8 cellular contexts compared by ENCODE assay signal in the genomic region with DNA sequence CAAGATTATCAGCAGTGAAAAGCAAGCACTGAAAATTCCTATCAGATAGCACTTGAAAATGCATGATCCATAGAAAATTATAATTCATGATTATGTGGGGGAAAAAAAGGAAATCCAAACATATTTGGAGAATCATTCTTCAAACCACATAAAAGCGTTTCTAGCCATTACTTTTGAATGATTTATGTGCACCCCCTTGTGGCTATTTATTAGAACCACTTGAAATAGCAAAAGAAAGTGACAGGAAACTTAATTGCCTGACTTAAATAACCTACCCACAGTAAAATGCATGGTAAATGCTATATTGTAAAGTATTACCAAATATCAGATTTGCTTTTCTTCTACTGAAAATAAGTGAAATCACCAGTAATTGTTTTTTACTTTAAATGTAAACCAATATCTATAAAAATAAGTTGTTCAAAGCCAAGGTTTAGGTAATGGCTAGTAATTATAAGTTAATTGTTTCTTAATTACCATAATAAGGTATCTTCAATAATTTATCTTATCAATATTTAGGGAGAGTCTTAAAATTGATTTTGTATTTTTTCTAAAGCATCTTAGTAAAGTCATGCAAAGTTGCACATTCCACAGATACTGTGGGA.
DNase-seq lines count a peak whose midpoint lies in the region; ATAC-seq, FAIRE-seq and TF ChIP-seq lines count a peak whose summit lies in the region.

No MANE protein-coding gene starts in this region.

- H3K27ac Mint-ChIP-seq in WTC11: no peak overlapping the region
- H3K27ac Mint-ChIP-seq in activated CD4-positive, alpha-beta memory T cell treated with anti-CD3 and anti-CD28 coated beads for 36 hours: no peak overlapping the region

- peak; percentile 51 for TF ChIP-seq CTCF in WTC11 (IDR thresholded peaks at IDR 0.05)

- CTCF ChIA-PET in WTC11 (lab: Charles Lee): interaction anchor here (1.2 kb wide), 1 partner anchor 174 kb away, joined by 4 read pairs; no protein-coding TSS in a partner anchor
- CTCF ChIA-PET in activated CD4-positive, alpha-beta memory T cell treated with anti-CD3 and anti-CD28 coated beads for 36 hours (lab: Charles Lee): no interaction called here

- in situ Hi-C loops in ACHN (cut with HindIII; ENCODE audit: low pct_ligation_motif_present, low pct_unique_long_range_greater_than_20kb, low sequenced_read_pairs): no loop called here

- DNase-seq in ACHN: peak; percentile 66
- peak; percentile 2 to 7 for DNase-seq in NCI-H1930 (lab: John Stamatoyannopoulos, UW)
- no peak for DNase-seq in WTC11 (ENCODE audit: low spot score)
- no peak for DNase-seq in stimulated activated CD4-positive, alpha-beta T cell treated with anti-CD3 and anti-CD28 coated beads, Interleukin-12 subunit alpha, Interleukin-12 subunit beta, amount 100 ng/mL, for 4 hours
- no peak for DNase-seq in activated CD4-positive, alpha-beta memory T cell treated with anti-CD3 and anti-CD28 coated beads for 36 hours

- no peaks in the 10 kb centered on the region for H3K27me3 Mint-ChIP-seq in WTC11 (ENCODE audit: low read depth)
- H3K27me3 Mint-ChIP-seq in activated CD4-positive, alpha-beta memory T cell treated with anti-CD3 and anti-CD28 coated beads for 36 hours: no peaks in the 10 kb centered on the region

- H3K9me3 Mint-ChIP-seq in WTC11: no peaks in the 10 kb centered on the region
- no peaks in the 10 kb centered on the region for H3K9me3 Mint-ChIP-seq in activated CD4-positive, alpha-beta memory T cell treated with anti-CD3 and anti-CD28 coated beads for 36 hours

- no peaks in the 10 kb centered on the region for H3K36me3 Mint-ChIP-seq in WTC11
- H3K36me3 Mint-ChIP-seq in activated CD4-positive, alpha-beta memory T cell treated with anti-CD3 and anti-CD28 coated beads for 36 hours: no peaks in the 10 kb centered on the region

- H3K4me1 Mint-ChIP-seq in WTC11: peaks cover 63% of the 10 kb centered on the region
- H3K4me1 Mint-ChIP-seq in activated CD4-positive, alpha-beta memory T cell treated with anti-CD3 and anti-CD28 coated beads for 36 hours (ENCODE audit: low read depth): no peaks in the 10 kb centered on the region

- intact Hi-C loops in activated CD4-positive, alpha-beta memory T cell treated with anti-CD3 and anti-CD28 coated beads for 36 hours (cut with micrococcal nuclease): no loop called here

- no peak overlapping the region for H3K4me3 Mint-ChIP-seq in WTC11
- H3K4me3 Mint-ChIP-seq in activated CD4-positive, alpha-beta memory T cell treated with anti-CD3 and anti-CD28 coated beads for 36 hours: no peak overlapping the region

- FAIRE-seq in islet of Langerhans (lab: Jason Lieb, UNC): peak; percentile 97

- ATAC-seq in GM18907 (IDR thresholded peaks at IDR 0.05; ENCODE audit: unreplicated experiment) (peak; percentile 49), WTC11 (no peak), HG02840 (IDR thresholded peaks at IDR 0.05; ENCODE audit: low FRiP score, unreplicated experiment) (no peak)

- POLR2A ChIA-PET in WTC11 (lab: Charles Lee): no interaction called here
- POLR2A ChIA-PET in activated CD4-positive, alpha-beta memory T cell treated with anti-CD3 and anti-CD28 coated beads for 36 hours (lab: Charles Lee): no interaction called here

TF ChIP-seq in WTC11, 78 proteins besides CTCF, POLR2A, EP300 and RAD21:
- TF ChIP-seq, protein P1, sequence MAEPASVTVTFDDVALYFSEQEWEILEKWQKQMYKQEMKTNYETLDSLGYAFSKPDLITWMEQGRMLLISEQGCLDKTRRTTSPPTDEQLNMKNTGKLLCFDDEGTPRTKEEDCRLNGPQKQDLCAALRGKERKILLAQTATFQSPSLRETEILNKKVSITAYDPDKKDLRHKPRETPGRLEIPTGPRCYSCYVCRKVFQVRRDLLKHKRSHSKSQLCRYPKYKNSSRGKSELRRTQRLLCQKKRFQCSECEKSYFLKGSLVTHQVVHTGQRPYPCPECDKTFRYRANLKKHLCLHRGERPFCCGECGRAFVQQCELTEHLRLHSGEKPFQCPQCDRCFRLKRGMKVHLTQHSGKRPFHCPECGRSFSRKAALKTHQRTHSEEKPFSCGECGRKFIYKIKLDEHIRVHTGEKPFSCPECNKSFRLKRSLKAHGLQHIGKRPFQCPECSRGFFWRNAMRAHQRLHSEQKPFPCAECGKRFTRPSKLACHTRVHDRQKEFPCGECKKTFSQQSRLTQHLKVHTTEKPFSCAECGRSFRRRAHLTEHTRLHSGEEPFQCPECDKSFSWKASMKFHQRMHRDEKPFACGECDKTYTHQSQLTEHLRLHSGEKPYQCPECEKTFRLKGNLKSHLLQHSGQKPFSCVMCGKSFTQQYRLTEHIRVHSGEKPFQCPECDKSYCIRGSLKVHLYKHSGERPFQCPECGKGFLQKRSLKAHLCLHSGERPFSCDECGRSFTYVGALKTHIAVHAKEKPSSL (CRISPR knock-in tag; conservative IDR thresholded peaks at IDR 0.05): no peak
- no peak for TF ChIP-seq ZSCAN18 (CRISPR knock-in tag; IDR thresholded peaks at IDR 0.05)
- TF ChIP-seq ERG (CRISPR knock-in tag; IDR thresholded peaks at IDR 0.05): no peak
- no peak for TF ChIP-seq ZNF219 (CRISPR knock-in tag; IDR thresholded peaks at IDR 0.05; ENCODE audit: borderline replicate concordance)

Comparison
In these comparisons a context has a peak if more than half of its experiments do, and no peak if none do; other contexts are left out.
1. DNase-seq: peak in ACHN (single experiment) and NCI-H1930 (2 of 2); none in WTC11 (single experiment), stimulated activated CD4-positive, alpha-beta T cell treated with anti-CD3 and anti-CD28 coated beads, Interleukin-12 subunit alpha, Interleukin-12 subunit beta, amount 100 ng/mL, for 4 hours (single experiment) and activated CD4-positive, alpha-beta memory T cell treated with anti-CD3 and anti-CD28 coated beads for 36 hours (single experiment).